Comparison of ENCODE assay signal across 8 cellular contexts in genomic region chr2:86336350-86337234, GRCh38. TPM values are rescaled to one million over a fixed set of nuclear protein-coding genes. Genes with fewer than 3 reads are reported as not detected.
DNase-seq lines count a peak whose midpoint lies in the region; ATAC-seq and TF ChIP-seq lines count a peak whose summit lies in the region.

No MANE protein-coding gene starts in this region.

- no CpG with 5 or more reads among the region's 51 CpGs for WGBS in neuronal stem cell (ENCODE audit: extremely low coverage in 2 of 2, insufficient read length in 2 of 2, insufficient replicate concordance in 1 of 2), 2 donors

- H2BK120ac ChIP-seq in neuronal stem cell (ENCODE audit: low read depth, low read length): no peak overlapping the region

- peak overlapping the region; percentile 35 for H3K4me3 ChIP-seq in GM06990 (replicated peaks; ENCODE audit: low read depth, low read length)
- H3K4me3 ChIP-seq in PC-3 (ENCODE audit: low read length): peak overlapping the region; percentile 41; the same call in 1 of the 2 replicates
- peak overlapping the region; percentile 10 for H3K4me3 ChIP-seq in epithelial cell of esophagus (ENCODE audit: low read length)
- H3K4me3 ChIP-seq in neuronal stem cell (ENCODE audit: low read length in 2 of 2): peak overlapping the region; percentile 45 to 80

- H3K27me3 ChIP-seq in GM06990 (replicated peaks; ENCODE audit: control insufficient read depth, insufficient read depth, low read length): no peaks in the 10 kb centered on the region; the same call in none of the 2 replicates
- peaks cover 91% of the 10 kb centered on the region for H3K27me3 ChIP-seq in PC-3 (ENCODE audit: low read length)
- H3K27me3 ChIP-seq in neuronal stem cell (ENCODE audit: control insufficient read depth in 3 of 3, insufficient read depth in 3 of 3, low read depth in 1 of 3, low read length in 3 of 3): peaks cover 7 to 82% (median 39%) of the 10 kb centered on the region in 3 experiments

- H3K4me1 ChIP-seq in PC-3 (ENCODE audit: insufficient read depth, low read length): 0 out of 2 replicates have a peak, but pooled peaks cover 4% of the 10 kb centered on the region
- peaks cover 8% of the 10 kb centered on the region in 2 donors for H3K4me1 ChIP-seq in neuronal stem cell (ENCODE audit: control insufficient read depth in 2 of 2, insufficient read depth in 1 of 2, low read depth in 1 of 2, low read length in 2 of 2)

- H4K20me1 ChIP-seq in PC-3 (ENCODE audit: low read length): no peaks in the 10 kb centered on the region

- H3K4ac ChIP-seq in neuronal stem cell (ENCODE audit: low read length): no peak overlapping the region

- no peak overlapping the region for H4K8ac ChIP-seq in neuronal stem cell (ENCODE audit: low read depth, low read length)

- H2BK15ac ChIP-seq in neuronal stem cell (ENCODE audit: low read length): no peak overlapping the region

- no peak overlapping the region for H4K91ac ChIP-seq in neuronal stem cell (ENCODE audit: low read depth, low read length, poor library complexity)

- H3K14ac ChIP-seq in neuronal stem cell (ENCODE audit: low read length): no peak overlapping the region

- no peaks in the 10 kb centered on the region for H3F3A ChIP-seq in PC-3 (ENCODE audit: low read length, unreplicated experiment)

- POLR2A ChIA-PET in PC-3 (lab: Charles Lee; ENCODE audit: unreplicated experiment): no interaction called here

- no peak overlapping the region for H2AK5ac ChIP-seq in neuronal stem cell (ENCODE audit: low read depth, low read length)

- no peak for TF ChIP-seq CTCF in GM06990 (IDR thresholded peaks at IDR 0.05; ENCODE audit: insufficient read depth, low read length, poor library complexity, severe bottlenecking)
- TF ChIP-seq CTCF in PC-3 (conservative IDR thresholded peaks at IDR 0.05; ENCODE audit: low read depth, low read length): no peak
- no peak for TF ChIP-seq CTCF in epithelial cell of esophagus (IDR thresholded peaks at IDR 0.05; ENCODE audit: insufficient read depth, low read depth, low read length, missing control alignments)

- peak overlapping the region; percentile 62 for H3K18ac ChIP-seq in neuronal stem cell (ENCODE audit: low read length)

- intact Hi-C loops in PC-3 (cut with micrococcal nuclease): no loop called here

- no TSS peak for BruUV-seq in PC-3 (replicated peaks; lab: Mats Ljungman, UMichigan)

- DNase-seq in GM06990 (ENCODE audit: extremely low read depth, insufficient read length) (peak; percentile 13), PC-3 (no peak), epithelial cell of esophagus (ENCODE audit: low read depth) (no peak), neuronal stem cell (ENCODE audit: low spot score) (peak; percentile 15), pons (ENCODE audit: low spot score) (no peak), NCI-H446 treated with DMSO at 0.1 percent for 48 hours (lab: John Stamatoyannopoulos, UW) (no peak)

- H3K79me2 ChIP-seq in PC-3 (ENCODE audit: low read length): no peaks in the 10 kb centered on the region

- no peak overlapping the region for H2BK5ac ChIP-seq in neuronal stem cell (ENCODE audit: low read length)

- no peaks in the 10 kb centered on the region for H3K9me2 ChIP-seq in PC-3 (replicated peaks; ENCODE audit: low read length)

- no peak overlapping the region for H3K9ac ChIP-seq in PC-3 (ENCODE audit: low read length)
- peak overlapping the region; percentile 60 for H3K9ac ChIP-seq in neuronal stem cell (ENCODE audit: low read depth, low read length, poor library complexity)

- H3K9me3 ChIP-seq in PC-3 (ENCODE audit: low read length) (0 out of 2 replicates have a peak, but pooled peaks cover 5% of the 10 kb centered on the region), neuronal stem cell (replicated peaks in 1 of 2; ENCODE audit: control insufficient read depth in 2 of 2, insufficient read depth in 1 of 2, low read depth in 1 of 2, low read length in 2 of 2) (peaks cover 2 to 4% of the 10 kb centered on the region in 2 donors)

- peak overlapping the region; percentile 69 for H3K4me2 ChIP-seq in PC-3 (ENCODE audit: low read length)
- H3K4me2 ChIP-seq in neuronal stem cell (ENCODE audit: insufficient read depth, low read length, poor library complexity, severe bottlenecking): peak overlapping the region; percentile 70

- no peak; the same call in 1 of the 2 replicates for ATAC-seq in PC-3
- ATAC-seq in GM21381 (IDR thresholded peaks at IDR 0.05; ENCODE audit: unreplicated experiment): no peak
- ATAC-seq in GM21367 (IDR thresholded peaks at IDR 0.05; ENCODE audit: unreplicated experiment): no peak

- H3K23ac ChIP-seq in neuronal stem cell (ENCODE audit: low read depth, low read length, poor library complexity): no peak overlapping the region

- H2AFZ ChIP-seq in PC-3 (ENCODE audit: low read length): peak overlapping the region; percentile 13
- H2AFZ ChIP-seq in neuronal stem cell (ENCODE audit: low read length): peak overlapping the region; percentile 95

- no peak overlapping the region for H2BK12ac ChIP-seq in neuronal stem cell (ENCODE audit: low read length)

- H3K36me3 ChIP-seq in GM06990 (ENCODE audit: control insufficient read depth, insufficient read depth, low read length) (no peaks in the 10 kb centered on the region), PC-3 (ENCODE audit: low read depth, low read length) (no peaks in the 10 kb centered on the region), neuronal stem cell (replicated peaks in 1 of 2; ENCODE audit: control insufficient read depth in 2 of 2, insufficient read depth in 2 of 2, low read length in 2 of 2) (no peaks in the 10 kb centered on the region)

- H3K27ac ChIP-seq in PC-3 (ENCODE audit: low read length) (no peak overlapping the region), neuronal stem cell (replicated peaks; ENCODE audit: low read length) (no peak overlapping the region)

- H3K79me1 ChIP-seq in neuronal stem cell (ENCODE audit: low read depth, low read length): no peaks in the 10 kb centered on the region

- CTCF ChIA-PET in PC-3 (lab: Charles Lee): interaction anchor here (0.5 kb wide), 1 partner anchor 30 kb away, joined by 3 read pairs; no protein-coding TSS in a partner anchor

RNA-seq across cellular contexts. Expression of gene REEP1, which starts 0.8 kb away (rescaled TPM):
- total RNA-seq in PC-3 (2014; rRNA removed): 0.06 TPM in 1 of 2 replicates, not detected in the other
- polyA plus RNA-seq in neuronal stem cell (2013, experiment 1 of 2): 1.6 TPM
- polyA plus RNA-seq in neuronal stem cell (2013, experiment 2 of 2): 1.5 TPM

Comparison
In these comparisons a context has a peak if more than half of its experiments do, and no peak if none do; other contexts are left out.
1. DNase-seq: peak in GM06990 (single experiment) and neuronal stem cell (single experiment); none in PC-3 (single experiment), epithelial cell of esophagus (single experiment), pons (single experiment) and NCI-H446 treated with DMSO at 0.1 percent for 48 hours (single experiment).
2. H3K4me3 ChIP-seq: peak in every context shown above with its lines; median percentile 62 in neuronal stem cell; 41 in PC-3; 35 in GM06990; 10 in epithelial cell of esophagus.